In genomic region chr18:36643016-36643415, GRCh38 we compare ENCODE assay signal across 2 cellular contexts.
TF ChIP-seq lines count a peak whose summit lies in the region.

No MANE protein-coding gene starts in this region.

TF ChIP-seq in SK-N-SH, 30 proteins besides CTCF, POLR2A, EP300 and RAD21:
- no peak for TF ChIP-seq REST (IDR thresholded peaks at IDR 0.05; ENCODE audit: low read depth, low read length)
- TF ChIP-seq TCF12 (IDR thresholded peaks at IDR 0.05): no peak
- no peak for TF ChIP-seq ELF1 (IDR thresholded peaks at IDR 0.05)
- no peak for TF ChIP-seq SIN3A (IDR thresholded peaks at IDR 0.05; ENCODE audit: borderline replicate concordance, low read depth, low read length)
- TF ChIP-seq RXRA (IDR thresholded peaks at IDR 0.05; ENCODE audit: borderline replicate concordance, low read depth): no peak
- no peak for TF ChIP-seq EZH2phosphoT487 (IDR thresholded peaks at IDR 0.05; ENCODE audit: borderline replicate concordance, low read depth)
- no peak for TF ChIP-seq RFX5 (IDR thresholded peaks at IDR 0.05; ENCODE audit: low read length)
- no peak for TF ChIP-seq POLR2AphosphoS5 (IDR thresholded peaks at IDR 0.05; ENCODE audit: low read depth, low read length)
- TF ChIP-seq IRF3 (IDR thresholded peaks at IDR 0.05; ENCODE audit: low read depth, low read length): no peak
- TF ChIP-seq RCOR1 (IDR thresholded peaks at IDR 0.05; ENCODE audit: low read length): no peak

TF ChIP-seq in SK-N-SH treated with all-trans-retinoic acid at 6 μM for 48 hours, 23 proteins besides CTCF, POLR2A, EP300 and RAD21 (continued from another document):
- TF ChIP-seq POU6F1 (CRISPR knock-in tag; IDR thresholded peaks at IDR 0.05; ENCODE audit: borderline replicate concordance, low read depth): no peak
- TF ChIP-seq CREB5 (CRISPR knock-in tag; IDR thresholded peaks at IDR 0.05; ENCODE audit: low read depth): no peak
- TF ChIP-seq PATZ1 (CRISPR knock-in tag; IDR thresholded peaks at IDR 0.05; ENCODE audit: borderline replicate concordance): no peak
TF ChIP-seq in SK-N-SH treated with all-trans-retinoic acid at 6 μM for 48 hours: peak in this region for 0.
